ENCODE assay signal across 20 cellular contexts in the genomic region with DNA sequence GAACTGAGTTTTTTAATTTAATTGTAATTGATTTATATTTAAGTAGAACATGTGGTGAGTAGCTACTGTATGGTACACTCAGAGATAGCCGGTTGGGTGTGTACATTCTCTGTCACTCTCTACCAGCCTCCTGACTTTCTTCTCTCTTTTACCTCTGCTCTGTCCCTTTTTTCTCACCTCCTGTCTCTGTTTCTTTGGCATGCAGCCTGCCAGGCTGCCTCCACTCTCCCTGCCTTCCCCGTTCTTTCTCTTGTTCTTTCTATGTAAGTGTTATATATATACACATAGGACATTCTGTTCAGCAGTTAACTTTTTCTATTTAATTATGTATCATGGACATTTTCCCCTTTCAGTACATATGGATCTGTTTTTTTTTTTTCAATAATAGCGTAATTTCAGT. TPM values are rescaled to one million over a fixed set of nuclear protein-coding genes. Genes with fewer than 3 reads are reported as not detected.
A peak's percentile ranks its signal among the peaks of the same experiment; 100 is the strongest.
DNase-seq lines count a peak whose midpoint lies in the region; ATAC-seq, FAIRE-seq and TF ChIP-seq lines count a peak whose summit lies in the region.
"Had no signal": no experiment of that assay in that cellular context is flagged by ENCODE, and none has a peak within 500 bp of the region (broad histone marks: within the 10 kb centered on the region; RNA-seq: fewer than 3 reads in every experiment).

No MANE protein-coding gene starts in this region.

- no peaks in the 10 kb centered on the region for H3K9me3 Mint-ChIP-seq in activated T-cell treated with anti-CD3 and anti-CD28 coated beads, Interleukin-2, amount 50 U/mL, for 72 hours
- H3K9me3 Mint-ChIP-seq in chondrocyte (ENCODE audit: low read depth) = peaks cover 6% of the 10 kb centered on the region
- H3K9me3 Mint-ChIP-seq in stimulated activated memory B cell treated with anti-CD40 and anti-IgM and Interleukin-4, amounts not matched to agents 10 μg/mL and 1 μg/mL and 100 μg/mL, for 72 hours = peaks cover 3% of the 10 kb centered on the region
- H3K9me3 Mint-ChIP-seq: CD4-positive, alpha-beta T cell; H9 had no signal

- H2AFZ ChIP-seq in HepG2 (ENCODE audit: low read length) = no peak overlapping the region

- no peak overlapping the region for H3K4me3 Mint-ChIP-seq in activated T-cell treated with anti-CD3 and anti-CD28 coated beads, Interleukin-2, amount 50 U/mL, for 72 hours
- H3K4me3 Mint-ChIP-seq in chondrocyte (ENCODE audit: unreplicated experiment) = no peak overlapping the region
- H3K4me3 Mint-ChIP-seq in stimulated activated memory B cell treated with anti-CD40 and anti-IgM and Interleukin-4, amounts not matched to agents 10 μg/mL and 1 μg/mL and 100 μg/mL, for 72 hours = no peak overlapping the region
- H3K4me3 Mint-ChIP-seq: CD4-positive, alpha-beta T cell; H9 had no signal

- no peak overlapping the region for H3K27ac ChIP-seq in HepG2 (ENCODE audit: extremely low read length, insufficient read depth, low read length)

- H3K27ac Mint-ChIP-seq in activated T-cell treated with anti-CD3 and anti-CD28 coated beads, Interleukin-2, amount 50 U/mL, for 72 hours = peak overlapping the region; percentile 10
- H3K27ac Mint-ChIP-seq in chondrocyte (ENCODE audit: unreplicated experiment) = peak overlapping the region; percentile 66
- peak overlapping the region; percentile 42 for H3K27ac Mint-ChIP-seq in stimulated activated memory B cell treated with anti-CD40 and anti-IgM and Interleukin-4, amounts not matched to agents 10 μg/mL and 1 μg/mL and 100 μg/mL, for 72 hours
- H3K27ac Mint-ChIP-seq: CD4-positive, alpha-beta T cell had no signal

- intact Hi-C loops in HepG2 (cut with micrococcal nuclease; ENCODE audit: unreplicated experiment) = no loop called here

- no peak for FAIRE-seq in HepG2 (lab: Jason Lieb, UNC)
- FAIRE-seq: G401.6, GM19239, K562 had no signal

- TF ChIP-seq RAD21 in HepG2 (CRISPR knock-in tag; IDR thresholded peaks at IDR 0.05) = no peak

- no peak for TF ChIP-seq POLR2A in HepG2 (IDR thresholded peaks at IDR 0.05; ENCODE audit: insufficient read depth in 1 of 2, low read depth in 2 of 2, low read length in 2 of 2)

- POLR2A ChIA-PET in HepG2 (lab: Yijun Ruan, JAX) = no interaction called here

- no peak overlapping the region for H3K4me2 ChIP-seq in HepG2 (ENCODE audit: low read depth, low read length)

- H3K27me3 ChIP-seq in HepG2 (ENCODE audit: control insufficient read depth in 1 of 2, insufficient read depth in 2 of 2, low read length in 2 of 2) = no peaks in the 10 kb centered on the region
- H3K27me3 ChIP-seq: BLaER1 treated with 17β-estradiol and CSF1 and Interleukin-3, amounts not matched to agents 10 nM and 100 nM had no signal

- H3K9me3 ChIP-seq in HepG2 (ENCODE audit: low read length) = no peaks in the 10 kb centered on the region

- BruUV-seq in HepG2 (replicated peaks; lab: Mats Ljungman, UMichigan) = no TSS peak

- TF ChIP-seq EP300 in HepG2 (IDR thresholded peaks at IDR 0.05; ENCODE audit: low read depth in 2 of 2, low read length in 2 of 2) (no peak), HepG2 (CRISPR knock-in tag; IDR thresholded peaks at IDR 0.05; ENCODE audit: borderline replicate concordance) (no peak)

- no peaks in the 10 kb centered on the region for H4K20me1 ChIP-seq in HepG2 (ENCODE audit: insufficient read depth, low read length)

- no peak overlapping the region for H3K4me3 ChIP-seq in HepG2 (replicated peaks in 1 of 3; ENCODE audit: insufficient read depth in 1 of 3, low read depth in 2 of 3, low read length in 3 of 3)
- H3K4me3 ChIP-seq: K562 had no signal

- in situ Hi-C loops in HepG2 (cut with HindIII; ENCODE audit: extremely low pct_ligation_motif_present, low pct_unique_long_range_greater_than_20kb) = no loop called here

- peaks cover 22% of the 10 kb centered on the region for H3K4me1 Mint-ChIP-seq in activated T-cell treated with anti-CD3 and anti-CD28 coated beads, Interleukin-2, amount 50 U/mL, for 72 hours (ENCODE audit: low read depth)
- H3K4me1 Mint-ChIP-seq in chondrocyte (ENCODE audit: low read depth) = peaks cover 20% of the 10 kb centered on the region
- H3K4me1 Mint-ChIP-seq in stimulated activated memory B cell treated with anti-CD40 and anti-IgM and Interleukin-4, amounts not matched to agents 10 μg/mL and 1 μg/mL and 100 μg/mL, for 72 hours = peaks cover 44% of the 10 kb centered on the region

- peaks cover 2 to 3% of the 10 kb centered on the region in 2 donors for H3K36me3 Mint-ChIP-seq in activated T-cell treated with anti-CD3 and anti-CD28 coated beads, Interleukin-2, amount 50 U/mL, for 72 hours (ENCODE audit: insufficient read depth in 2 of 2)
- H3K36me3 Mint-ChIP-seq in chondrocyte (ENCODE audit: low read depth) = no peaks in the 10 kb centered on the region
- H3K36me3 Mint-ChIP-seq in stimulated activated memory B cell treated with anti-CD40 and anti-IgM and Interleukin-4, amounts not matched to agents 10 μg/mL and 1 μg/mL and 100 μg/mL, for 72 hours = peaks cover 25% of the 10 kb centered on the region

- no peak for ATAC-seq in activated T-cell treated with anti-CD3 and anti-CD28 coated beads, Interleukin-2, amount 50 U/mL, for 72 hours (replicated peaks in 1 of 2)
- peak; percentile 16 for ATAC-seq in stimulated activated memory B cell treated with anti-CD40 and anti-IgM and Interleukin-4, amounts not matched to agents 10 μg/mL and 1 μg/mL and 100 μg/mL, for 72 hours
- ATAC-seq in HepG2 (no peak), HG03432 (IDR thresholded peaks at IDR 0.05; ENCODE audit: unreplicated experiment) (no peak)
- ATAC-seq: K562 had no signal

- H3K36me3 ChIP-seq in HepG2 (replicated peaks in 1 of 2; ENCODE audit: control insufficient read depth in 1 of 2, insufficient read depth in 2 of 2, low read length in 2 of 2) = no peaks in the 10 kb centered on the region

- no peak overlapping the region for H3K9ac ChIP-seq in HepG2 (ENCODE audit: insufficient read depth, low read depth, low read length)

- peaks cover 31% of the 10 kb centered on the region for H3K79me2 ChIP-seq in HepG2 (ENCODE audit: insufficient read depth, low read length)

- no peak for DNase-seq in activated T-cell treated with anti-CD3 and anti-CD28 coated beads, Interleukin-2, amount 50 U/mL, for 72 hours
- DNase-seq in activated T-cell treated with anti-CD3 and anti-CD28 coated beads for 4 hours (no peak), chondrocyte (ENCODE audit: low spot score) (no peak), HepG2 (ENCODE audit: low spot score) (no peak), DMS153 treated with DMSO at 0.1 percent for 48 hours (lab: John Stamatoyannopoulos, UW; ENCODE audit: unreplicated experiment) (no peak)
- DNase-seq: 8988T; AML-193; Calu3; CD4-positive, alpha-beta T cell; DMS 273 treated with DMSO at 0.1 percent for 48 hours; DMS79; EL; GOT3; H9 had no signal

- 94% methylated on average over 3 of the region's 3 CpGs for WGBS in HepG2 (ENCODE audit: low lambda C conversion rate)

- H3K4me1 ChIP-seq in HepG2 (ENCODE audit: insufficient read depth, low read length) = peaks cover 12% of the 10 kb centered on the region

- no peaks in the 10 kb centered on the region for H3K27me3 Mint-ChIP-seq in activated T-cell treated with anti-CD3 and anti-CD28 coated beads, Interleukin-2, amount 50 U/mL, for 72 hours (ENCODE audit: low read depth)
- H3K27me3 Mint-ChIP-seq in chondrocyte (ENCODE audit: low read depth) = no peaks in the 10 kb centered on the region
- H3K27me3 Mint-ChIP-seq in stimulated activated memory B cell treated with anti-CD40 and anti-IgM and Interleukin-4, amounts not matched to agents 10 μg/mL and 1 μg/mL and 100 μg/mL, for 72 hours = no peaks in the 10 kb centered on the region
- H3K27me3 Mint-ChIP-seq: CD4-positive, alpha-beta T cell had no signal

- CTCF ChIA-PET in HepG2 (lab: Yijun Ruan, JAX; ENCODE audit: low intra/inter-chr PET ratio, low total read pairs) = no interaction called here

- TF ChIP-seq CTCF in chondrocyte (IDR thresholded peaks at IDR 0.05) = no peak
- no peak for TF ChIP-seq CTCF in HepG2 (CRISPR knock-in tag; IDR thresholded peaks at IDR 0.05)

TF ChIP-seq in HepG2, 621 proteins besides CTCF, POLR2A, EP300 and RAD21 (continues in another document):
- TF ChIP-seq ZC3H13 (CRISPR knock-in tag; IDR thresholded peaks at IDR 0.05) (no peak), ZBTB7A (CRISPR knock-in tag; IDR thresholded peaks at IDR 0.05) (no peak), SRSF1 (optimal IDR thresholded peaks at IDR 0.05; ENCODE audit: low read depth, low read length) (no peak)

RNA-seq across cellular contexts. Expression of gene MRTFB, which starts 50.8 kb away (rescaled TPM):
- 10 to 100 TPM; 22.5 to 27.1 TPM for total RNA-seq in activated T-cell treated with anti-CD3 and anti-CD28 coated beads, Interleukin-2, amount 50 U/mL, for 72 hours
- total RNA-seq in chondrocyte (32.0 to 32.2 TPM (median 32.2 TPM) in 3 replicates), HepG2 (2016; rRNA removed; fragmentation: Illumina TruSeq; extraction: Trizol) (11.4 and 17.3 TPM in 2 replicates)
- total RNA-seq in HepG2 (2016; cell fraction: cytosol; rRNA removed; fragmentation: Illumina TruSeq; extraction: Trizol; ENCODE audit: low read depth) = 4.2 and 4.8 TPM in 2 replicates
- 10.8 and 15.0 TPM in 2 replicates for total RNA-seq in HepG2 (2016; cell fraction: insoluble cytoplasmic fraction; rRNA removed; fragmentation: Illumina TruSeq; extraction: Trizol)
- 7.1 and 8.5 TPM in 2 replicates for total RNA-seq in HepG2 (2016; cell fraction: membrane; rRNA removed; fragmentation: Illumina TruSeq; extraction: Trizol)
- 40.5 and 44.5 TPM in 2 replicates for total RNA-seq in HepG2 (2016; cell fraction: nucleus; rRNA removed; fragmentation: Illumina TruSeq; extraction: Trizol)
- polyA plus RNA-seq in HepG2 (2011; rRNA removed) = 13.1 and 14.0 TPM in 2 replicates
- 8.5 and 10.2 TPM in 2 replicates for polyA plus RNA-seq in HepG2 (2011; cell fraction: cytosol; rRNA removed)
- 39.1 and 43.0 TPM in 2 replicates for polyA plus RNA-seq in HepG2 (2011; cell fraction: nucleus; rRNA removed)
- polyA plus RNA-seq in HepG2 (2012) = 13.9 and 15.8 TPM in 2 replicates
- polyA plus RNA-seq in HepG2 (2016; cell fraction: cytosol; fragmentation: Illumina TruSeq; extraction: Trizol; ENCODE audit: low read depth) = 1.2 and 1.9 TPM in 2 replicates
- polyA plus RNA-seq in HepG2 (2016; cell fraction: insoluble cytoplasmic fraction; fragmentation: Illumina TruSeq; extraction: Trizol; ENCODE audit: low read depth) = 14.8 and 15.2 TPM in 2 replicates
- 2.1 and 2.5 TPM in 2 replicates for polyA plus RNA-seq in HepG2 (2016; cell fraction: membrane; fragmentation: Illumina TruSeq; extraction: Trizol; ENCODE audit: low read depth)
- 23.7 and 31.6 TPM in 2 replicates for polyA plus RNA-seq in HepG2 (2016; cell fraction: nucleus; fragmentation: Illumina TruSeq; extraction: Trizol; ENCODE audit: insufficient read depth, low read depth)
- 34.7 and 53.1 TPM in 2 replicates for polyA minus RNA-seq in HepG2 (2011; rRNA and poly(A)+ RNA removed; ENCODE audit: low replicate concordance)
- 14.7 and 19.0 TPM in 2 replicates for polyA minus RNA-seq in HepG2 (2011; cell fraction: cytosol; rRNA and poly(A)+ RNA removed)
- polyA minus RNA-seq in HepG2 (2011; cell fraction: nucleus; rRNA and poly(A)+ RNA removed) = 94.1 and 111 TPM in 2 replicates

Comparison
In these comparisons a context has a peak if more than half of its experiments do, and no peak if none do; other contexts are left out.
1. H3K27ac Mint-ChIP-seq: peak in every context shown above with its lines; median percentile 66 in chondrocyte; 42 in stimulated activated memory B cell treated with anti-CD40 and anti-IgM and Interleukin-4, amounts not matched to agents 10 μg/mL and 1 μg/mL and 100 μg/mL, for 72 hours; 10 in activated T-cell treated with anti-CD3 and anti-CD28 coated beads, Interleukin-2, amount 50 U/mL, for 72 hours.